13 cellular contexts compared by ENCODE assay signal in genomic region chr2:44731505-44731904, GRCh38.
DNase-seq lines count a peak whose midpoint lies in the region; ATAC-seq and TF ChIP-seq lines count a peak whose summit lies in the region.
"Had no signal": no experiment of that assay in that cellular context is flagged by ENCODE, and none has a peak within 500 bp of the region (broad histone marks: within the 10 kb centered on the region; RNA-seq: fewer than 3 reads in every experiment).

No MANE protein-coding gene starts in this region.

- ATAC-seq in activated T-cell treated with anti-CD3 and anti-CD28 coated beads, Interleukin-2, amount 50 U/mL, for 72 hours (replicated peaks in 1 of 2) = peak; percentile 54 to 84
- ATAC-seq in GM21723 (IDR thresholded peaks at IDR 0.05; ENCODE audit: unreplicated experiment) (peak; percentile 98), HG03159 (IDR thresholded peaks at IDR 0.05; ENCODE audit: unreplicated experiment) (peak; percentile 95)

- intact Hi-C loops in colonic mucosa (cut with DNase I) = no loop called here

- H3K36me3 ChIP-seq in colonic mucosa = no peaks in the 10 kb centered on the region

- no peak for TF ChIP-seq CTCF in colonic mucosa (IDR thresholded peaks at IDR 0.05)

- no peaks in the 10 kb centered on the region for H3K9me3 ChIP-seq in colonic mucosa

- no peaks in the 10 kb centered on the region for H3K4me1 ChIP-seq in colonic mucosa

- H3K36me3 Mint-ChIP-seq in activated T-cell treated with anti-CD3 and anti-CD28 coated beads, Interleukin-2, amount 50 U/mL, for 72 hours (ENCODE audit: insufficient read depth in 2 of 2) = peaks cover 5 to 6% of the 10 kb centered on the region in 2 donors

- peaks cover 2 to 4% of the 10 kb centered on the region in 2 donors for H3K9me3 Mint-ChIP-seq in activated T-cell treated with anti-CD3 and anti-CD28 coated beads, Interleukin-2, amount 50 U/mL, for 72 hours

- no peaks in the 10 kb centered on the region for H3K4me1 Mint-ChIP-seq in activated T-cell treated with anti-CD3 and anti-CD28 coated beads, Interleukin-2, amount 50 U/mL, for 72 hours (ENCODE audit: low read depth)
- H3K4me1 Mint-ChIP-seq: nephron had no signal

- no peak overlapping the region for H3K27ac ChIP-seq in colonic mucosa

- H3K4me3 Mint-ChIP-seq in activated T-cell treated with anti-CD3 and anti-CD28 coated beads, Interleukin-2, amount 50 U/mL, for 72 hours = no peak overlapping the region
- H3K4me3 Mint-ChIP-seq: activated naive CD4-positive, alpha-beta T cell treated with anti-CD3 and anti-CD28 coated beads for 36 hours; nephron had no signal

- no peaks in the 10 kb centered on the region for H3K27me3 Mint-ChIP-seq in activated T-cell treated with anti-CD3 and anti-CD28 coated beads, Interleukin-2, amount 50 U/mL, for 72 hours (ENCODE audit: low read depth)

- H3K27ac Mint-ChIP-seq in activated T-cell treated with anti-CD3 and anti-CD28 coated beads, Interleukin-2, amount 50 U/mL, for 72 hours = no peak overlapping the region
- H3K27ac Mint-ChIP-seq: activated naive CD4-positive, alpha-beta T cell treated with anti-CD3 and anti-CD28 coated beads for 36 hours; nephron had no signal

- no peak overlapping the region for H3K9ac ChIP-seq in colonic mucosa (ENCODE audit: low read depth in 2 of 2, low read length in 2 of 2)

- H3K4me3 ChIP-seq in colonic mucosa = no peak overlapping the region

- DNase-seq in activated T-cell treated with anti-CD3 and anti-CD28 coated beads, Interleukin-2, amount 50 U/mL, for 72 hours = no peak
- no peak for DNase-seq in activated T-cell treated with anti-CD3 and anti-CD28 coated beads, Interleukin-2, amount 50 U/mL, for 1 hour
- DNase-seq in GF-D8 (lab: John Stamatoyannopoulos, UW) (no peak), retina (no peak), cortex of kidney (lab: John Stamatoyannopoulos, UW) (no peak), colonic mucosa (no peak)
- DNase-seq: activated naive CD4-positive, alpha-beta T cell treated with anti-CD3 and anti-CD28 coated beads for 36 hours; DMS79 treated with DMSO at 0.1 percent for 48 hours; H7; NCI-H69 had no signal

- H3K27me3 ChIP-seq in colonic mucosa = no peaks in the 10 kb centered on the region
